Comparison of ENCODE assay signal across 8 cellular contexts in genomic region chr1:36400825-36401601, GRCh38. TPM values are rescaled to one million over a fixed set of nuclear protein-coding genes. Genes with fewer than 3 reads are reported as not detected.
A peak's percentile ranks its signal among the peaks of the same experiment; 100 is the strongest.
DNase-seq lines count a peak whose midpoint lies in the region; ATAC-seq and TF ChIP-seq lines count a peak whose summit lies in the region.

No MANE protein-coding gene starts in this region.

- H3K27ac ChIP-seq in HUES6 (ENCODE audit: low read depth, low read length), result peak overlapping the region; percentile 54; the same call in 1 of the 2 replicates
- H3K27ac ChIP-seq in gastroesophageal sphincter, result peak overlapping the region in 1 of 4 donors; percentile 53

- 60 to 82% methylated on average over 3 to 7 of the region's 22 CpGs for WGBS in gastroesophageal sphincter (ENCODE audit: low coverage in 1 of 2), 2 donors

- peaks cover 13% of the 10 kb centered on the region for H3K36me3 Mint-ChIP-seq in Calu3 (ENCODE audit: insufficient read depth, unreplicated experiment)

- H3K4me3 ChIP-seq in HUES6 (ENCODE audit: low read depth, low read length) (peak overlapping the region; percentile 69), gastroesophageal sphincter (peak overlapping the region in 1 of 2 donors; percentile 29)

- H3K27ac Mint-ChIP-seq in Calu3 (ENCODE audit: unreplicated experiment), result no peak overlapping the region

- peak; percentile 48 for ATAC-seq in GM18517 (IDR thresholded peaks at IDR 0.05; ENCODE audit: unreplicated experiment)
- ATAC-seq in gastroesophageal sphincter, result peak; percentile 55
- peak; percentile 63 for ATAC-seq in omental fat pad (ENCODE audit: low FRiP score)
- no peak for ATAC-seq in HG02610 (IDR thresholded peaks at IDR 0.05; ENCODE audit: unreplicated experiment)

- peak overlapping the region; percentile 77 for H3K9ac ChIP-seq in HUES6 (ENCODE audit: low read length)

- H3K4me1 ChIP-seq in HUES6 (ENCODE audit: control insufficient read depth, insufficient read depth, low read length) (peaks cover 13% of the 10 kb centered on the region), gastroesophageal sphincter (peaks cover 0 to 18% (median 6%) of the 10 kb centered on the region in 3 donors)

- intact Hi-C loops in Calu3 (cut with micrococcal nuclease; ENCODE audit: unreplicated experiment), result no loop called here

- CTCF ChIA-PET in Calu3 (lab: Charles Lee), result interaction anchor here (0.7 kb wide), 1 partner anchor 245 kb away, joined by 9 read pairs; the partner anchor contains the start of gene MAP7D1

- peaks cover 14% of the 10 kb centered on the region for H3K27me3 Mint-ChIP-seq in Calu3 (ENCODE audit: unreplicated experiment)

- no TSS peak for BruUV-seq in Calu3 (replicated peaks; lab: Mats Ljungman, UMichigan)

- H3K4me1 Mint-ChIP-seq in Calu3 (ENCODE audit: low read depth, unreplicated experiment), result peaks cover 9% of the 10 kb centered on the region

- DNase-seq in activated CD8-positive, alpha-beta memory T cell treated with anti-CD3 and anti-CD28 coated beads, Interleukin-2, amount 50 U/mL, for 48 hours, result peak; percentile 78
- DNase-seq in omental fat pad (ENCODE audit: low spot score), result no peak
- no peak for DNase-seq in NAMALWA (ENCODE audit: low spot score)
- no peak for DNase-seq in Calu3

- H3K9me3 Mint-ChIP-seq in Calu3 (ENCODE audit: low read depth, unreplicated experiment), result no peaks in the 10 kb centered on the region

- no peaks in the 10 kb centered on the region for H3K27me3 ChIP-seq in HUES6 (ENCODE audit: control insufficient read depth, insufficient read depth, low read length)
- no peaks in the 10 kb centered on the region for H3K27me3 ChIP-seq in gastroesophageal sphincter

- no peaks in the 10 kb centered on the region for H3K9me3 ChIP-seq in HUES6 (ENCODE audit: control insufficient read depth, insufficient read depth, low read depth, low read length)
- H3K9me3 ChIP-seq in gastroesophageal sphincter, result no peaks in the 10 kb centered on the region

- TF ChIP-seq POLR2A in gastroesophageal sphincter (IDR thresholded peaks at IDR 0.05), result peak; percentile 12 to 36

- H3K4me3 Mint-ChIP-seq in Calu3 (ENCODE audit: low read depth, unreplicated experiment), result no peak overlapping the region

- no peak for TF ChIP-seq CTCF in gastroesophageal sphincter (IDR thresholded peaks at IDR 0.05)
- TF ChIP-seq CTCF in omental fat pad (IDR thresholded peaks at IDR 0.05), result no peak
- TF ChIP-seq CTCF in Calu3 (IDR thresholded peaks at IDR 0.05; ENCODE audit: unreplicated experiment), result no peak

- H3K36me3 ChIP-seq in HUES6 (ENCODE audit: control insufficient read depth, insufficient read depth, low read length), result no peaks in the 10 kb centered on the region
- no peaks in the 10 kb centered on the region for H3K36me3 ChIP-seq in gastroesophageal sphincter

- TF ChIP-seq EP300 in gastroesophageal sphincter (IDR thresholded peaks at IDR 0.05), result no peak

RNA-seq across cellular contexts. Expression of gene LSM10, which starts 3.3 kb away (rescaled TPM):
- total RNA-seq in gastroesophageal sphincter (10 to 100 TPM; 39.5 to 50.2 (median 47.3) TPM), omental fat pad (10 to 100 TPM; 28.7 to 57.8 (median 38.3) TPM), Calu3 (2022) (35.2 and 42.7 TPM in 2 replicates)

RNA-seq across cellular contexts. Expression of gene STK40, which starts 15.3 kb away (rescaled TPM):
- 100 to 1,000 TPM in 1 of 4 donors, 10 to 100 TPM in 3; 39.2 to 127 (median 68.6) TPM for total RNA-seq in gastroesophageal sphincter
- total RNA-seq in omental fat pad, result 10 to 100 TPM; 36.1 to 75.5 (median 47.3) TPM
- 44.5 and 52.1 TPM in 2 replicates for total RNA-seq in Calu3 (2022)

RNA-seq across cellular contexts. Expression of gene OSCP1, which starts 49.2 kb away (rescaled TPM):
- 10 to 100 TPM in 2 of 4 donors, 1 to 10 TPM in 2; 6.5 to 13.9 (median 10.0) TPM for total RNA-seq in gastroesophageal sphincter
- 1 to 10 TPM; 5.0 to 7.2 (median 6.6) TPM for total RNA-seq in omental fat pad
- total RNA-seq in Calu3 (2022), result 2.0 and 3.0 TPM in 2 replicates
